ENCODE assay signal across 8 cellular contexts in genomic region chr16:18923935-18924334, GRCh38. TPM values are rescaled to one million over a fixed set of nuclear protein-coding genes. Genes with fewer than 3 reads are reported as not detected.
DNase-seq lines count a peak whose midpoint lies in the region; ATAC-seq and TF ChIP-seq lines count a peak whose summit lies in the region.
"Not testable (repeated sequence)": the region's sequence is repeated elsewhere in the genome, so short reads cannot be mapped to it uniquely, and the experiment has no call there.

No MANE protein-coding gene starts in this region.

- H3K4me3 Mint-ChIP-seq in CD8-positive, alpha-beta T cell: peak overlapping the region; percentile 71
- H3K4me3 Mint-ChIP-seq in activated T-cell treated with anti-CD3 and anti-CD28 coated beads, Interleukin-2, amount 50 U/mL, for 24 hours: peak overlapping the region; percentile 95
- H3K4me3 Mint-ChIP-seq in MCF 10A (ENCODE audit: unreplicated experiment): peak overlapping the region; percentile 92
- H3K4me3 Mint-ChIP-seq in nephron progenitor cell: peak overlapping the region; percentile 96
- H3K4me3 Mint-ChIP-seq in stimulated activated naive CD8-positive, alpha-beta T cell treated with anti-CD3 and anti-CD28 coated beads, Interleukin-15, Interleukin-2, amounts not matched to agents 100 ng/mL and 50 ng/mL, for 24 hours: peak overlapping the region; percentile 100

- in situ Hi-C loops in Panc1 (cut with HindIII; ENCODE audit: low pct_unique_long_range_greater_than_20kb, low sequenced_read_pairs): not testable (repeated sequence)

- H3K4me1 Mint-ChIP-seq in CD8-positive, alpha-beta T cell (ENCODE audit: low read depth): peaks cover 41% of the 10 kb centered on the region
- peaks cover 46% of the 10 kb centered on the region for H3K4me1 Mint-ChIP-seq in activated T-cell treated with anti-CD3 and anti-CD28 coated beads, Interleukin-2, amount 50 U/mL, for 24 hours (ENCODE audit: low read depth)
- H3K4me1 Mint-ChIP-seq in MCF 10A (ENCODE audit: insufficient read depth, unreplicated experiment): peaks cover 29% of the 10 kb centered on the region
- H3K4me1 Mint-ChIP-seq in nephron progenitor cell: peaks cover 31% of the 10 kb centered on the region
- peaks cover 56% of the 10 kb centered on the region for H3K4me1 Mint-ChIP-seq in stimulated activated naive CD8-positive, alpha-beta T cell treated with anti-CD3 and anti-CD28 coated beads, Interleukin-15, Interleukin-2, amounts not matched to agents 100 ng/mL and 50 ng/mL, for 24 hours (ENCODE audit: low read depth)

- not testable (repeated sequence) for H3K27me3 ChIP-seq in CD8-positive, alpha-beta T cell (ENCODE audit: insufficient read depth, low read length); HUES6 (ENCODE audit: control insufficient read depth, insufficient read depth, low read length); Panc1 (ENCODE audit: control insufficient read depth, insufficient read depth, low read length); heart right ventricle

- BruUV-seq in Panc1 (replicated peaks; lab: Mats Ljungman, UMichigan); MCF 10A (replicated peaks; lab: Mats Ljungman, UMichigan): not testable (repeated sequence)

- H3K27ac Mint-ChIP-seq in CD8-positive, alpha-beta T cell: peak overlapping the region; percentile 83
- peak overlapping the region; percentile 98 for H3K27ac Mint-ChIP-seq in activated T-cell treated with anti-CD3 and anti-CD28 coated beads, Interleukin-2, amount 50 U/mL, for 24 hours
- peak overlapping the region; percentile 81 for H3K27ac Mint-ChIP-seq in MCF 10A (ENCODE audit: low read depth, unreplicated experiment)
- H3K27ac Mint-ChIP-seq in nephron progenitor cell: not testable (repeated sequence)
- H3K27ac Mint-ChIP-seq in stimulated activated naive CD8-positive, alpha-beta T cell treated with anti-CD3 and anti-CD28 coated beads, Interleukin-15, Interleukin-2, amounts not matched to agents 100 ng/mL and 50 ng/mL, for 24 hours: peak overlapping the region; percentile 91

- POLR2A ChIA-PET in CD8-positive, alpha-beta T cell (lab: Charles Lee); Panc1 (lab: Charles Lee): not testable (repeated sequence)
- POLR2A ChIA-PET in MCF 10A (lab: Yijun Ruan, JAX): interaction anchor here (0.7 to 2.1 kb wide), 2 partner anchors 38 to 46 kb away, joined by 4 to 7 read pairs; no protein-coding TSS in a partner anchor

- peaks cover 19% of the 10 kb centered on the region for H3K4me1 ChIP-seq in CD8-positive, alpha-beta T cell (ENCODE audit: insufficient read depth, low read length)
- not testable (repeated sequence) for H3K4me1 ChIP-seq in HUES6 (ENCODE audit: control insufficient read depth, insufficient read depth, low read length); Panc1 (ENCODE audit: control insufficient read depth, insufficient read depth, low read length)
- peaks cover 0 to 56% (median 9%) of the 10 kb centered on the region in 9 donors for H3K4me1 ChIP-seq in heart right ventricle

- not testable (repeated sequence) for H3K9me3 Mint-ChIP-seq in CD8-positive, alpha-beta T cell; activated T-cell treated with anti-CD3 and anti-CD28 coated beads, Interleukin-2, amount 50 U/mL, for 24 hours; MCF 10A (ENCODE audit: unreplicated experiment); nephron progenitor cell; stimulated activated naive CD8-positive, alpha-beta T cell treated with anti-CD3 and anti-CD28 coated beads, Interleukin-15, Interleukin-2, amounts not matched to agents 100 ng/mL and 50 ng/mL, for 24 hours

- 18 to 21% methylated on average over 5 of the region's 5 CpGs for WGBS in heart right ventricle, 2 donors

- not testable (repeated sequence) for H3K27me3 Mint-ChIP-seq in CD8-positive, alpha-beta T cell (ENCODE audit: low read depth); activated T-cell treated with anti-CD3 and anti-CD28 coated beads, Interleukin-2, amount 50 U/mL, for 24 hours; MCF 10A (ENCODE audit: insufficient read depth, unreplicated experiment); nephron progenitor cell (ENCODE audit: low read depth, poor library complexity); stimulated activated naive CD8-positive, alpha-beta T cell treated with anti-CD3 and anti-CD28 coated beads, Interleukin-15, Interleukin-2, amounts not matched to agents 100 ng/mL and 50 ng/mL, for 24 hours

- H3K4me3 ChIP-seq in CD8-positive, alpha-beta T cell (ENCODE audit: low read depth, low read length): not testable (repeated sequence)
- H3K4me3 ChIP-seq in HUES6 (ENCODE audit: low read depth, low read length) (peak overlapping the region; percentile 84), Panc1 (ENCODE audit: low read depth in 2 of 2, low read length in 2 of 2) (peak overlapping the region; percentile 80 to 95; a peak in 3 of 4 replicates), heart right ventricle (peak overlapping the region in 6 of 10 donors; percentile 68 to 95 (median 82))

- H3K9ac ChIP-seq in HUES6 (ENCODE audit: low read length): not testable (repeated sequence)

- TF ChIP-seq CTCF in CD8-positive, alpha-beta T cell (IDR thresholded peaks at IDR 0.05); Panc1 (IDR thresholded peaks at IDR 0.05); MCF 10A (IDR thresholded peaks at IDR 0.05; ENCODE audit: unreplicated experiment); heart right ventricle (IDR thresholded peaks at IDR 0.05); nephron progenitor cell (IDR thresholded peaks at IDR 0.05): not testable (repeated sequence)

- not testable (repeated sequence) for H3K27ac ChIP-seq in CD8-positive, alpha-beta T cell (ENCODE audit: low read depth, low read length); HUES6 (ENCODE audit: low read depth, low read length); Panc1 (ENCODE audit: low read length)
- H3K27ac ChIP-seq in heart right ventricle: peak overlapping the region in 4 of 10 donors; percentile 18 to 98 (median 94)

- intact Hi-C loops in CD8-positive, alpha-beta T cell (cut with DNase I, micrococcal nuclease): loop anchor here (2.0 to 10.0 kb wide), 4 partner anchors 13 to 1909 kb away; partner anchors contain the start of gene VPS35L (in 2 of the 2)
- intact Hi-C loops in Panc1 (cut with micrococcal nuclease; ENCODE audit: unreplicated experiment); MCF 10A (cut with micrococcal nuclease); heart right ventricle (cut with DNase I): not testable (repeated sequence)

- not testable (repeated sequence) for H3K36me3 ChIP-seq in CD8-positive, alpha-beta T cell (ENCODE audit: insufficient read depth, low read length); HUES6 (ENCODE audit: control insufficient read depth, insufficient read depth, low read length); Panc1 (ENCODE audit: control insufficient read depth, insufficient read depth, low read length); heart right ventricle

- not testable (repeated sequence) for DNase-seq in CD8-positive, alpha-beta T cell; Panc1 (ENCODE audit: low read depth, low spot score); activated T-cell treated with anti-CD3 and anti-CD28 coated beads, Interleukin-2, amount 50 U/mL, for 24 hours; MCF 10A (ENCODE audit: unreplicated experiment); heart right ventricle; nephron progenitor cell

- not testable (repeated sequence) for H3K9me3 ChIP-seq in CD8-positive, alpha-beta T cell (ENCODE audit: low read length); HUES6 (ENCODE audit: control insufficient read depth, insufficient read depth, low read depth, low read length); Panc1 (ENCODE audit: control insufficient read depth, insufficient read depth, low read depth, low read length); heart right ventricle

- CTCF ChIA-PET in CD8-positive, alpha-beta T cell (lab: Charles Lee); Panc1 (lab: Charles Lee); MCF 10A (lab: Yijun Ruan, JAX): not testable (repeated sequence)

- ATAC-seq in CD8-positive, alpha-beta T cell; Panc1; heart right ventricle: not testable (repeated sequence)

- not testable (repeated sequence) for H3K36me3 Mint-ChIP-seq in CD8-positive, alpha-beta T cell
- H3K36me3 Mint-ChIP-seq in activated T-cell treated with anti-CD3 and anti-CD28 coated beads, Interleukin-2, amount 50 U/mL, for 24 hours (ENCODE audit: low read depth): peaks cover 38% of the 10 kb centered on the region
- peaks cover 28% of the 10 kb centered on the region for H3K36me3 Mint-ChIP-seq in MCF 10A (ENCODE audit: insufficient read depth, unreplicated experiment)
- H3K36me3 Mint-ChIP-seq in nephron progenitor cell (ENCODE audit: low read depth): peaks cover 27% of the 10 kb centered on the region
- H3K36me3 Mint-ChIP-seq in stimulated activated naive CD8-positive, alpha-beta T cell treated with anti-CD3 and anti-CD28 coated beads, Interleukin-15, Interleukin-2, amounts not matched to agents 100 ng/mL and 50 ng/mL, for 24 hours (ENCODE audit: low read depth): peaks cover 14% of the 10 kb centered on the region

RNA-seq across cellular contexts. Expression of gene SMG1, which starts 2.3 kb away (rescaled TPM):
- 100 to 1,000 TPM; 121 to 129 TPM for total RNA-seq in CD8-positive, alpha-beta T cell
- total RNA-seq in Panc1 (2021; ENCODE audit: unreplicated experiment): 113 TPM
- polyA plus RNA-seq in Panc1 (2012; ENCODE audit: insufficient read length): 30.3 TPM
- total RNA-seq in MCF 10A (2022): 104 and 110 TPM in 2 replicates
- total RNA-seq in heart right ventricle: 10 to 100 TPM; 35.5 to 58.2 (median 51.9) TPM
- 10 to 100 TPM; 11.7 to 23.2 TPM for polyA plus RNA-seq in heart right ventricle

RNA-seq across cellular contexts. Expression of gene TMC7, which starts 59.8 kb away (rescaled TPM):
- total RNA-seq in CD8-positive, alpha-beta T cell: not detected
- total RNA-seq in Panc1 (2021; ENCODE audit: unreplicated experiment): 5.1 TPM
- polyA plus RNA-seq in Panc1 (2012; ENCODE audit: insufficient read length): 2.8 TPM
- total RNA-seq in MCF 10A (2022): 4.1 and 6.0 TPM in 2 replicates
- 1 to 10 TPM in 8 of 10 donors, under 1 TPM in 2; 0.76 to 1.7 (median 1.2) TPM for total RNA-seq in heart right ventricle
- polyA plus RNA-seq in heart right ventricle: 1 to 10 TPM in 1 of 2 donors, under 1 TPM in 1; 0.90 to 1.9 TPM
